Comparison of ENCODE assay signal across 8 cellular contexts in the genomic region with DNA sequence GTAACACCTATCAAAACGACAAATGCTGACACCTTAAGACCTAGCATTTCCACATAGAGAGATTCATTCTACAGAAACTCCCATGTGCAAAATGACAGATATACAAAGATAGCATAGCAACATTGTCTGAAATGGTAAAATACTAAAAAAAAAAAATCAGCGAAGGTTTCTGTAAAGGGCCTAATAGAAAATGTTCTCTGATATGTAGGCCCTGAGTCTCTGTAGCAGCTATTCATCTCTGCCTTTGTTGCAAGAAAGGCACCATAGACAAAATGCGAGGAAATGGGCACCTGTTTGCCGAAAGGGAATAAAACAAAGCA. TPM values are rescaled to one million over a fixed set of nuclear protein-coding genes. Genes with fewer than 3 reads are reported as not detected.
DNase-seq lines count a peak whose midpoint lies in the region; ATAC-seq and TF ChIP-seq lines count a peak whose summit lies in the region.

No MANE protein-coding gene starts in this region.

- peaks cover 31% of the 10 kb centered on the region for H4K20me1 ChIP-seq in GM23338 (replicated peaks; ENCODE audit: insufficient read depth)

- H3K4me3 ChIP-seq in GM23338 (peak overlapping the region; percentile 99), RWPE2 (ENCODE audit: severe bottlenecking) (peak overlapping the region; percentile 65), epithelial cell of proximal tubule (ENCODE audit: low read depth, low read length) (peak overlapping the region; percentile 77), sigmoid colon (peak overlapping the region in 3 of 4 donors; percentile 71 to 83 (median 80))

- peak overlapping the region; percentile 81 for H3K27ac ChIP-seq in GM23338 (ENCODE audit: low read depth)
- H3K27ac ChIP-seq in RWPE2 (ENCODE audit: poor library complexity, severe bottlenecking), result peak overlapping the region; percentile 71
- H3K27ac ChIP-seq in sigmoid colon, result peak overlapping the region in 3 of 4 donors; percentile 71 to 94 (median 83)

- peak overlapping the region; percentile 91 for H3K4me3 Mint-ChIP-seq in GM23338

- no peak overlapping the region for H2AFZ ChIP-seq in GM23338

- H3F3A ChIP-seq in GM23338 (replicated peaks; ENCODE audit: low read depth), result 0 out of 2 replicates have a peak, but pooled peaks cover 3% of the 10 kb centered on the region

- TF ChIP-seq CTCF in GM23338 (conservative IDR thresholded peaks at IDR 0.05; ENCODE audit: low read depth in 2 of 2) (no peak), RWPE2 (IDR thresholded peaks at IDR 0.05; ENCODE audit: poor library complexity, severe bottlenecking) (no peak), epithelial cell of proximal tubule (conservative IDR thresholded peaks at IDR 0.05; ENCODE audit: low read depth, low read length) (no peak), sigmoid colon (IDR thresholded peaks at IDR 0.05) (no peak)

- ATAC-seq in GM23338 (no peak), RWPE2 (ENCODE audit: low read depth) (no peak), GM18498 (IDR thresholded peaks at IDR 0.05; ENCODE audit: unreplicated experiment) (no peak), HG02973 (IDR thresholded peaks at IDR 0.05; ENCODE audit: unreplicated experiment) (no peak)

- peaks cover 34% of the 10 kb centered on the region for H3K4me1 ChIP-seq in GM23338 (ENCODE audit: insufficient read depth)
- H3K4me1 ChIP-seq in RWPE2 (ENCODE audit: insufficient read depth, poor library complexity, severe bottlenecking), result peaks cover 27% of the 10 kb centered on the region
- H3K4me1 ChIP-seq in sigmoid colon, result peaks cover 0 to 17% (median 13%) of the 10 kb centered on the region in 4 donors

- H3K4me2 ChIP-seq in GM23338, result peak overlapping the region; percentile 99

- no peak for TF ChIP-seq POLR2A in sigmoid colon (IDR thresholded peaks at IDR 0.05)

- peaks cover 32% of the 10 kb centered on the region for H3K36me3 ChIP-seq in GM23338 (ENCODE audit: insufficient read depth)
- peaks cover 26% of the 10 kb centered on the region for H3K36me3 ChIP-seq in RWPE2 (ENCODE audit: low read depth)
- peaks cover 0 to 6% (median 0%) of the 10 kb centered on the region in 4 donors for H3K36me3 ChIP-seq in sigmoid colon

- H3K27me3 Mint-ChIP-seq in GM23338 (ENCODE audit: insufficient read depth, low read depth, poor library complexity), result peaks cover 14% of the 10 kb centered on the region

- no peaks in the 10 kb centered on the region for H3K9me3 Mint-ChIP-seq in GM23338

- H3K9me3 ChIP-seq in RWPE2 (ENCODE audit: severe bottlenecking) (no peaks in the 10 kb centered on the region), sigmoid colon (no peaks in the 10 kb centered on the region)

- no peaks in the 10 kb centered on the region for H3K27me3 ChIP-seq in GM23338 (ENCODE audit: insufficient read depth)
- H3K27me3 ChIP-seq in RWPE2 (ENCODE audit: insufficient read depth, poor library complexity, severe bottlenecking), result no peaks in the 10 kb centered on the region
- H3K27me3 ChIP-seq in sigmoid colon, result no peaks in the 10 kb centered on the region

- no peaks in the 10 kb centered on the region for H3K9me2 ChIP-seq in GM23338 (ENCODE audit: insufficient read depth)

- peak overlapping the region; percentile 96; the same call in 1 of the 2 replicates for H3K27ac Mint-ChIP-seq in GM23338

- intact Hi-C loops in sigmoid colon (cut with DNase I), result no loop called here

- H3K79me2 ChIP-seq in GM23338 (replicated peaks; ENCODE audit: insufficient read depth), result peaks cover 42% of the 10 kb centered on the region

- peaks cover 32% of the 10 kb centered on the region for H3K4me1 Mint-ChIP-seq in GM23338

- TF ChIP-seq EP300 in sigmoid colon (IDR thresholded peaks at IDR 0.05), result no peak

- no peak for DNase-seq in GM23338 (ENCODE audit: low spot score)
- no peak for DNase-seq in RWPE2 (ENCODE audit: low spot score)
- DNase-seq in epithelial cell of proximal tubule (ENCODE audit: low read depth), result no peak
- no peak for DNase-seq in sigmoid colon
- no peak for DNase-seq in COLO829 (ENCODE audit: low spot score)
- DNase-seq in HCEC 1CT, result no peak

- 70 to 71% methylated on average over 4 of the region's 4 CpGs for WGBS in sigmoid colon, 2 donors

- peaks cover 38% of the 10 kb centered on the region for H3K36me3 Mint-ChIP-seq in GM23338 (ENCODE audit: low read depth)

TF ChIP-seq in GM23338, 12 proteins besides CTCF, POLR2A, EP300 and RAD21:
- no peak for TF ChIP-seq POLR2AphosphoS5 (IDR thresholded peaks at IDR 0.05; ENCODE audit: low read depth)

RNA-seq across cellular contexts. Expression of gene MFGE8, which starts 0.6 kb away (rescaled TPM):
- 586 and 671 TPM in 2 replicates for total RNA-seq in GM23338 (2014; rRNA removed; shearing (Covaris generic))
- 246 and 279 TPM in 2 replicates for polyA plus RNA-seq in GM23338 (2016; fragmentation: Nextera tagmentation; extraction: Ambion mirVana)
- 68.9 and 135 TPM in 2 replicates for total RNA-seq in epithelial cell of proximal tubule
- total RNA-seq in sigmoid colon, result 100 to 1,000 TPM; 127 to 186 (median 174) TPM
- polyA plus RNA-seq in sigmoid colon, result 100 to 1,000 TPM in 1 of 3 donors, 10 to 100 TPM in 2; 15.3 to 107 (median 16.8) TPM

RNA-seq across cellular contexts. Expression of gene HAPLN3, which starts 18.5 kb away (rescaled TPM):
- total RNA-seq in GM23338 (2014; rRNA removed; shearing (Covaris generic)), result 45.2 and 62.6 TPM in 2 replicates
- polyA plus RNA-seq in GM23338 (2016; fragmentation: Nextera tagmentation; extraction: Ambion mirVana) (21.4 and 22.7 TPM in 2 replicates), sigmoid colon (10 to 100 TPM in 1 of 3 donors, under 1 TPM in 1, not detected in 1; 0.60 to 20.9 TPM)
- total RNA-seq in epithelial cell of proximal tubule (21.9 and 25.3 TPM in 2 replicates), sigmoid colon (10 to 100 TPM in 1 of 4 donors, 1 to 10 TPM in 3; 1.6 to 14.5 (median 4.2) TPM)
